ENCODE assay signal across 11 cellular contexts in genomic region chr2:171979103-171979502, GRCh38.
"Had no signal": no experiment of that assay in that cellular context is flagged by ENCODE, and none has a peak within 500 bp of the region (broad histone marks: within the 10 kb centered on the region; RNA-seq: fewer than 3 reads in every experiment).

No MANE protein-coding gene starts in this region.

- H3K4me2 ChIP-seq: GM23338 had no signal

- DNase-seq: GM23248, GOT3, H7, H9, HCEC 1CT, HFFc6 had no signal

- H3K4me3 ChIP-seq: GM23248, GM23338, HAP-1 had no signal

- H3K9me3 Mint-ChIP-seq: GM23338, H9, HFFc6 had no signal

- H3K9me3 ChIP-seq: HAP-1 had no signal

- FAIRE-seq: H1, H54 had no signal

- H3K4me1 Mint-ChIP-seq: GM23338, H9 had no signal

- H3K4me3 Mint-ChIP-seq: GM23338, H9, HFFc6 had no signal

- H3K9ac ChIP-seq: GM23248 had no signal

- H3K4me1 ChIP-seq: HAP-1 had no signal

- H3K27ac Mint-ChIP-seq: GM23338, H9, HFFc6 had no signal

- H3K27ac ChIP-seq: GM23248 had no signal

- ATAC-seq: GM23338, HCT116 had no signal

- H2AFZ ChIP-seq: GM23248, GM23338 had no signal
